25 cellular contexts compared by ENCODE assay signal in genomic region chr20:62281161-62281933, GRCh38. TPM values are rescaled to one million over a fixed set of nuclear protein-coding genes. Genes with fewer than 3 reads are reported as not detected.
DNase-seq lines count a peak whose midpoint lies in the region; ATAC-seq, FAIRE-seq and TF ChIP-seq lines count a peak whose summit lies in the region.
"Had no signal": no experiment of that assay in that cellular context is flagged by ENCODE, and none has a peak within 500 bp of the region (broad histone marks: within the 10 kb centered on the region; RNA-seq: fewer than 3 reads in every experiment).

No MANE protein-coding gene starts in this region.

- H3K27me3 ChIP-seq in left ventricle myocardium inferior (ENCODE audit: low read depth) = no peaks in the 10 kb centered on the region
- H3K27me3 ChIP-seq in left lung = no peaks in the 10 kb centered on the region
- no peaks in the 10 kb centered on the region for H3K27me3 ChIP-seq in upper lobe of right lung
- H3K27me3 ChIP-seq: SJSA1 had no signal

- H3K36me3 ChIP-seq in left ventricle myocardium inferior = peaks cover 63% of the 10 kb centered on the region
- peaks cover 0 to 87% of the 10 kb centered on the region in 2 donors for H3K36me3 ChIP-seq in left lung
- H3K36me3 ChIP-seq in upper lobe of right lung = peaks cover 80% of the 10 kb centered on the region

- H3K4me1 ChIP-seq in left ventricle myocardium inferior (peaks cover 57% of the 10 kb centered on the region), left lung (no peaks in the 10 kb centered on the region), upper lobe of right lung (peaks cover 3% of the 10 kb centered on the region)
- H3K4me1 ChIP-seq: SJSA1 had no signal

- TF ChIP-seq POLR2A in GM12892 (IDR thresholded peaks at IDR 0.05; ENCODE audit: low read depth, low read length) = no peak

- DNase-seq in left ventricle myocardium inferior = no peak
- DNase-seq in cardiac septum (ENCODE audit: low spot score) = no peak
- peak; percentile 98 for DNase-seq in NCI-H345 treated with DMSO at 0.1 percent for 48 hours (lab: John Stamatoyannopoulos, UW; ENCODE audit: unreplicated experiment)
- DNase-seq in left lung = no peak
- DNase-seq in upper lobe of right lung = no peak
- no peak for DNase-seq in GM12892 (ENCODE audit: insufficient read length)
- DNase-seq: Calu3; DMS153; Kasumi-1; NCI-H1092 treated with DMSO at 0.1 percent for 48 hours; NCI-H1436; NCI-H1930; NCI-H2171; NCI-H226; NCI-H526; NCI-H82; NK-92 treated with Interleukin-12 subunit alpha and Interleukin-12 subunit beta, amount 100 ng/mL, for 24 hours; PC-3; T-cell had no signal

- H3K27ac ChIP-seq in left ventricle myocardium inferior (replicated peaks) = peak overlapping the region; percentile 88
- H3K27ac ChIP-seq in left lung = no peak overlapping the region
- no peak overlapping the region for H3K27ac ChIP-seq in upper lobe of right lung
- H3K27ac ChIP-seq: SJSA1 had no signal

- TF ChIP-seq CTCF in left ventricle myocardium inferior (IDR thresholded peaks at IDR 0.05; ENCODE audit: borderline replicate concordance) (no peak), left lung (IDR thresholded peaks at IDR 0.05) (no peak), upper lobe of right lung (IDR thresholded peaks at IDR 0.05) (no peak)

- FAIRE-seq in GM12892 (lab: Jason Lieb, UNC) = no peak
- FAIRE-seq: K562 had no signal

- H3K9me3 ChIP-seq in left ventricle myocardium inferior (replicated peaks) (no peaks in the 10 kb centered on the region), left lung (no peaks in the 10 kb centered on the region), upper lobe of right lung (no peaks in the 10 kb centered on the region)
- H3K9me3 ChIP-seq: SJSA1 had no signal

- intact Hi-C loops in left ventricle myocardium inferior (cut with micrococcal nuclease) (no loop called here), cardiac septum (cut with DNase I) (no loop called here), left lung (cut with DNase I) (no loop called here), upper lobe of right lung (cut with DNase I) (no loop called here)

- no peak overlapping the region for H3K4me3 ChIP-seq in left ventricle myocardium inferior
- no peak overlapping the region for H3K4me3 ChIP-seq in left lung
- H3K4me3 ChIP-seq in upper lobe of right lung = no peak overlapping the region
- H3K4me3 ChIP-seq: K562, SJSA1 had no signal

- ATAC-seq in left lung = peak; percentile 75
- ATAC-seq in upper lobe of right lung = peak; percentile 40
- ATAC-seq in HG02642 (IDR thresholded peaks at IDR 0.05; ENCODE audit: poor library complexity, unreplicated experiment) = no peak
- no peak for ATAC-seq in HG03442 (IDR thresholded peaks at IDR 0.05; ENCODE audit: unreplicated experiment)
- ATAC-seq: HCT116, HepG2, K562, PC-3, T-cell had no signal

RNA-seq across cellular contexts. Expression of gene ADRM1, which starts 21.4 kb away (rescaled TPM):
- total RNA-seq in left ventricle myocardium inferior (70.5 TPM), cardiac septum (79.9 TPM), left lung (10 to 100 TPM; 60.1 to 96.9 TPM), upper lobe of right lung (73.4 TPM)
- polyA plus RNA-seq in GM12892 (2012; ENCODE audit: missing spikeins) = 32.6 TPM

RNA-seq across cellular contexts. Expression of gene OSBPL2, which starts 43.0 kb away (rescaled TPM):
- total RNA-seq in left ventricle myocardium inferior (55.3 TPM), cardiac septum (55.1 TPM), left lung (10 to 100 TPM; 40.1 to 47.3 TPM), upper lobe of right lung (52.3 TPM)
- polyA plus RNA-seq in GM12892 (2012; ENCODE audit: missing spikeins) = 15.3 TPM

Comparison
In these comparisons a context has a peak if more than half of its experiments do, and no peak if none do; other contexts are left out.
1. ATAC-seq: peak in left lung (single experiment) and upper lobe of right lung (single experiment); none in HG02642 (single experiment) and HG03442 (single experiment).